ENCODE assay signal across 9 cellular contexts in genomic region chr20:31861346-31862156, GRCh38. TPM values are rescaled to one million over a fixed set of nuclear protein-coding genes. Genes with fewer than 3 reads are reported as not detected.
A peak's percentile ranks its signal among the peaks of the same experiment; 100 is the strongest.
DNase-seq lines count a peak whose midpoint lies in the region; ATAC-seq and TF ChIP-seq lines count a peak whose summit lies in the region.
"Had no signal": no experiment of that assay in that cellular context is flagged by ENCODE, and none has a peak within 500 bp of the region (broad histone marks: within the 10 kb centered on the region; RNA-seq: fewer than 3 reads in every experiment).

No MANE protein-coding gene starts in this region.

- H3F3A ChIP-seq in Loucy (ENCODE audit: low read depth) = no peaks in the 10 kb centered on the region

- H3K4me3 ChIP-seq in Loucy (ENCODE audit: low read length, poor library complexity, severe bottlenecking) (peak overlapping the region; percentile 77), right cardiac atrium (ENCODE audit: low read length) (peak overlapping the region; percentile 63)

- intact Hi-C loops in right cardiac atrium (cut with DNase I) = no loop called here
- intact Hi-C loops in sciatic nerve (cut with DNase I) = no loop called here

- H3K9me3 ChIP-seq in Loucy (ENCODE audit: insufficient read depth, low read depth, low read length) = no peaks in the 10 kb centered on the region
- H3K9me3 ChIP-seq in right cardiac atrium (ENCODE audit: control insufficient read depth, low read length) = no peaks in the 10 kb centered on the region

- in situ Hi-C loops in GM13977 (cut with MboI; ENCODE audit: low pct_unique_long_range_greater_than_20kb, low sequenced_read_pairs, unreplicated experiment) (no loop called here), G401 (cut with HindIII; ENCODE audit: low sequenced_read_pairs) (no loop called here)

- no peaks in the 10 kb centered on the region for H3K79me2 ChIP-seq in Loucy (ENCODE audit: insufficient read depth, low read length)

- no peaks in the 10 kb centered on the region for H4K20me1 ChIP-seq in Loucy (ENCODE audit: insufficient read depth, low read length, poor library complexity, severe bottlenecking)

- H3K4me2 ChIP-seq in Loucy (ENCODE audit: low read depth, low read length, poor library complexity, severe bottlenecking) = peak overlapping the region; percentile 85

- no peaks in the 10 kb centered on the region for H3K9me2 ChIP-seq in Loucy (replicated peaks; ENCODE audit: low read depth, low read length)

- peak overlapping the region; percentile 90 for H2AFZ ChIP-seq in Loucy (ENCODE audit: low read length)

- H3K9me3 Mint-ChIP-seq in activated naive CD4-positive, alpha-beta T cell treated with anti-CD3 and anti-CD28 coated beads, Interleukin-2, amount 50 U/mL, for 72 hours = no peaks in the 10 kb centered on the region

- no peak overlapping the region for H3K27ac ChIP-seq in right cardiac atrium (ENCODE audit: low read length)

- WGBS in right cardiac atrium = 6% methylated on average over 62 of the region's 62 CpGs

- no peaks in the 10 kb centered on the region for H3K36me3 Mint-ChIP-seq in activated naive CD4-positive, alpha-beta T cell treated with anti-CD3 and anti-CD28 coated beads, Interleukin-2, amount 50 U/mL, for 72 hours

- no peak overlapping the region for H3K27ac Mint-ChIP-seq in activated naive CD4-positive, alpha-beta T cell treated with anti-CD3 and anti-CD28 coated beads, Interleukin-2, amount 50 U/mL, for 72 hours

- no peaks in the 10 kb centered on the region for H3K27me3 ChIP-seq in Loucy (ENCODE audit: insufficient read depth, low read length, poor library complexity, severe bottlenecking)
- no peaks in the 10 kb centered on the region for H3K27me3 ChIP-seq in right cardiac atrium (ENCODE audit: control insufficient read depth, insufficient read depth)

- TF ChIP-seq CTCF in GM13977 (IDR thresholded peaks at IDR 0.05; ENCODE audit: extremely low read depth, insufficient read depth, missing control alignments) = no peak
- no peak for TF ChIP-seq CTCF in Loucy (conservative IDR thresholded peaks at IDR 0.05; ENCODE audit: low read length)

- H3K4me1 ChIP-seq in Loucy (ENCODE audit: insufficient read depth, low read length, poor library complexity, severe bottlenecking) (peaks cover 24% of the 10 kb centered on the region), right cardiac atrium (ENCODE audit: control insufficient read depth, insufficient read depth, low read length) (no peaks in the 10 kb centered on the region)

- DNase-seq in GM13977 (ENCODE audit: low spot score) (peak; percentile 97), SK-N-DZ (ENCODE audit: low spot score) (peak; percentile 83), right cardiac atrium (peak; percentile 78 to 91 (median 89)), sciatic nerve (ENCODE audit: low spot score) (peak; percentile 80), G401 (ENCODE audit: low spot score) (no peak)
- DNase-seq in activated naive CD4-positive, alpha-beta T cell treated with anti-CD3 and anti-CD28 coated beads, Interleukin-2, amount 50 U/mL, for 72 hours (ENCODE audit: low spot score in 2 of 2) = peak in 1 of 2 donors; percentile 67

- H3K9ac ChIP-seq in Loucy (ENCODE audit: low read depth, low read length, poor library complexity, severe bottlenecking) = peak overlapping the region; percentile 70

- H3K36me3 ChIP-seq in Loucy (ENCODE audit: insufficient read depth, low read length) = no peaks in the 10 kb centered on the region

- ATAC-seq in activated naive CD4-positive, alpha-beta T cell treated with anti-CD3 and anti-CD28 coated beads, Interleukin-2, amount 50 U/mL, for 72 hours = peak; percentile 48 to 94
- peak; percentile 85 for ATAC-seq in right cardiac atrium
- ATAC-seq in sciatic nerve = peak; percentile 69
- no peak for ATAC-seq in HG02852 (IDR thresholded peaks at IDR 0.05; ENCODE audit: unreplicated experiment)

RNA-seq across cellular contexts. Expression of gene DUSP15, which starts 8.8 kb away (rescaled TPM):
- 9.7 and 14.3 TPM in 2 replicates for polyA plus RNA-seq in SK-N-DZ (2014; cell fraction: cytosol; rRNA removed)
- polyA plus RNA-seq in SK-N-DZ (2014; cell fraction: nucleus; rRNA removed) = 3.3 and 4.7 TPM in 2 replicates
- total RNA-seq in activated naive CD4-positive, alpha-beta T cell treated with anti-CD3 and anti-CD28 coated beads, Interleukin-2, amount 50 U/mL, for 72 hours = not detected
- total RNA-seq in right cardiac atrium (1 to 10 TPM; 6.6 to 8.3 (median 7.1) TPM), sciatic nerve (49.5 TPM)
- 11.0 TPM for polyA plus RNA-seq in right cardiac atrium
- 0.37 and 3.4 TPM in 2 replicates for total RNA-seq in G401 (2014; rRNA removed; shearing (Covaris generic))

RNA-seq across cellular contexts. Expression of gene TTLL9, which starts 8.9 kb away (rescaled TPM):
- not detected in 2 replicates for polyA plus RNA-seq in SK-N-DZ (2014; cell fraction: cytosol; rRNA removed)
- 0.28 TPM in 1 of 2 replicates, not detected in the other for polyA plus RNA-seq in SK-N-DZ (2014; cell fraction: nucleus; rRNA removed)
- not detected for total RNA-seq in activated naive CD4-positive, alpha-beta T cell treated with anti-CD3 and anti-CD28 coated beads, Interleukin-2, amount 50 U/mL, for 72 hours
- under 1 TPM in 2 of 4 donors, not detected in 2; 0.15 to 0.19 TPM for total RNA-seq in right cardiac atrium
- 0.14 TPM for polyA plus RNA-seq in right cardiac atrium
- total RNA-seq in sciatic nerve = 7.1 TPM
- 2.0 TPM in 1 of 2 replicates, not detected in the other for total RNA-seq in G401 (2014; rRNA removed; shearing (Covaris generic))
- total RNA-seq: myocyte had no signal

RNA-seq across cellular contexts. Expression of gene FOXS1, which starts 16.1 kb away (rescaled TPM):
- polyA plus RNA-seq in SK-N-DZ (2014; cell fraction: cytosol; rRNA removed) = 0.65 TPM in 1 of 2 replicates, not detected in the other
- polyA plus RNA-seq in SK-N-DZ (2014; cell fraction: nucleus; rRNA removed) = not detected in 2 replicates
- not detected for total RNA-seq in activated naive CD4-positive, alpha-beta T cell treated with anti-CD3 and anti-CD28 coated beads, Interleukin-2, amount 50 U/mL, for 72 hours
- total RNA-seq in right cardiac atrium (1 to 10 TPM; 2.0 to 4.3 (median 3.5) TPM), sciatic nerve (25.0 TPM)
- polyA plus RNA-seq in right cardiac atrium = 3.0 TPM
- total RNA-seq in G401 (2014; rRNA removed; shearing (Covaris generic)) = 3.4 and 9.5 TPM in 2 replicates

RNA-seq across cellular contexts. Expression of gene MYLK2, which starts 42.4 kb away (rescaled TPM):
- 1.6 and 1.7 TPM in 2 replicates for polyA plus RNA-seq in SK-N-DZ (2014; cell fraction: cytosol; rRNA removed)
- 1.1 and 1.7 TPM in 2 replicates for polyA plus RNA-seq in SK-N-DZ (2014; cell fraction: nucleus; rRNA removed)
- under 1 TPM; 0.31 to 0.34 TPM for total RNA-seq in activated naive CD4-positive, alpha-beta T cell treated with anti-CD3 and anti-CD28 coated beads, Interleukin-2, amount 50 U/mL, for 72 hours
- total RNA-seq in right cardiac atrium = 1 to 10 TPM in 1 of 4 donors, under 1 TPM in 3; 0.51 to 2.0 (median 0.83) TPM
- 0.54 TPM for polyA plus RNA-seq in right cardiac atrium
- 0.27 TPM for total RNA-seq in sciatic nerve
- total RNA-seq in G401 (2014; rRNA removed; shearing (Covaris generic)) = 0.44 TPM in 1 of 2 replicates, not detected in the other
